34 cellular contexts compared by ENCODE assay signal in the genomic region with DNA sequence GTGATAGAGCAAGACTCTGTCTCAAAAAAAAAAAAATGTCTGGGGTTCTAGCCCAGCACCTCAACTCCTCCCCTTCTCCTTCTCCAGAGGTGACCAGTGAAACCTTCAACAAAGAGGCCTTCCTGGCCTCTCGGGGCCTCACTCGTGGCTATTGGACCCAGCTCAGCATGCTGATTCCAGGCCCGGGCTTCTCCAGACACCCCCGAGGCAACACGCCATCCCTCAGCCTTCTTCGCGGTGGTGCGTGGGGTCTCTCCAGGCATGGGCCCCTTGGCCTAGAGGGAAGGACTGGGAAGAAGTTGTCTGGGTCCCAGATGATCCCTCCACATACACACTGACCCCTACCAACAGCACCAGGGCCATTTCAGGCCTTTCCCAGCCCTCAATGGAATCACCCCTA. TPM values are rescaled to one million over a fixed set of nuclear protein-coding genes. Genes with fewer than 3 reads are reported as not detected.
"Had no signal": no experiment of that assay in that cellular context is flagged by ENCODE, and none has a peak within 500 bp of the region (broad histone marks: within the 10 kb centered on the region; RNA-seq: fewer than 3 reads in every experiment).

No MANE protein-coding gene starts in this region.

- H3K9me3 ChIP-seq: esophagus muscularis mucosa, gastrocnemius medialis, heart left ventricle had no signal

- DNase-seq: activated CD4-positive, alpha-beta memory T cell treated with anti-CD3 and anti-CD28 coated beads for 36 hours; activated CD4-positive, alpha-beta T cell treated with anti-CD3 and anti-CD28 coated beads for 36 hours; activated CD4-positive, alpha-beta T cell treated with anti-CD3 and anti-CD28 coated beads, Interleukin-2, amount 10 ng/mL, durations not matched to agents 24 days and 14 days; activated CD4-positive, CD25-positive, alpha-beta regulatory T cell; activated CD4-positive, CD25-positive, alpha-beta regulatory T cell treated with anti-CD3 and anti-CD28 coated beads, Interleukin-2, amount 50 U/mL, for 72 hours; activated CD8-positive, alpha-beta memory T cell treated with anti-CD3 and anti-CD28 coated beads, Interleukin-2, amount 10 ng/mL, durations not matched to agents 7 days and 5 days; activated CD8-positive, alpha-beta memory T cell treated with anti-CD3 and anti-CD28 coated beads, Interleukin-2, amount 50 U/mL, for 4 hours; activated CD8-positive, alpha-beta T cell treated with anti-CD3 and anti-CD28 coated beads, Interleukin-2, amount 10 ng/mL, durations not matched to agents 7 days and 5 days; activated gamma-delta T cell; activated naive CD4-positive, alpha-beta T cell; activated naive CD4-positive, alpha-beta T cell treated with anti-CD3 and anti-CD28 coated beads, Interleukin-2, amount 50 U/mL, for 16 hours; activated T-cell treated with anti-CD3 and anti-CD28 coated beads, Interleukin-2, amount 50 U/mL, for 24 hours; activated T-cell treated with anti-CD3 and anti-CD28 coated beads, Interleukin-2, amount 50 U/mL, for 72 hours; amniotic stem cell; anterior cingulate cortex; brain microvascular endothelial cell; effector CD4-positive, alpha-beta T cell; effector memory CD8-positive, alpha-beta T cell; erythroblast; foreskin keratinocyte; gastrocnemius medialis; glutamatergic neuron; heart left ventricle; T-helper 2 cell had no signal

- H3K27ac ChIP-seq: brain microvascular endothelial cell, coronary artery, esophagus muscularis mucosa, foreskin keratinocyte, gastrocnemius medialis, heart left ventricle had no signal

- ATAC-seq: activated CD4-positive, alpha-beta T cell treated with anti-CD3 and anti-CD28 coated beads for 36 hours; activated CD8-positive, alpha-beta memory T cell treated with anti-CD3 and anti-CD28 coated beads, Interleukin-2, amount 10 ng/mL, durations not matched to agents 7 days and 5 days; activated CD8-positive, alpha-beta T cell treated with anti-CD3 and anti-CD28 coated beads, Interleukin-2, amount 10 ng/mL, durations not matched to agents 7 days and 5 days; activated T-cell treated with anti-CD3 and anti-CD28 coated beads, Interleukin-2, amount 50 U/mL, for 72 hours; effector memory CD8-positive, alpha-beta T cell; foreskin keratinocyte; gastrocnemius medialis; heart left ventricle had no signal

- H3K9me3 Mint-ChIP-seq: activated CD4-positive, alpha-beta memory T cell treated with anti-CD3 and anti-CD28 coated beads for 36 hours; activated CD4-positive, alpha-beta T cell treated with anti-CD3 and anti-CD28 coated beads, Interleukin-2, amount 10 ng/mL, durations not matched to agents 24 days and 14 days; activated T-cell treated with anti-CD3 and anti-CD28 coated beads, Interleukin-2, amount 50 U/mL, for 24 hours; activated T-cell treated with anti-CD3 and anti-CD28 coated beads, Interleukin-2, amount 50 U/mL, for 72 hours; central memory CD8-positive, alpha-beta T cell; effector memory CD8-positive, alpha-beta T cell had no signal

- H3K4me3 Mint-ChIP-seq: activated CD4-positive, alpha-beta memory T cell treated with anti-CD3 and anti-CD28 coated beads for 36 hours; activated CD4-positive, alpha-beta T cell treated with anti-CD3 and anti-CD28 coated beads for 36 hours; activated CD4-positive, alpha-beta T cell treated with anti-CD3 and anti-CD28 coated beads, Interleukin-2, amount 10 ng/mL, durations not matched to agents 24 days and 14 days; activated CD8-positive, alpha-beta memory T cell treated with anti-CD3 and anti-CD28 coated beads, Interleukin-2, amount 10 ng/mL, durations not matched to agents 7 days and 5 days; activated CD8-positive, alpha-beta T cell treated with anti-CD3 and anti-CD28 coated beads, Interleukin-2, amount 10 ng/mL, durations not matched to agents 7 days and 5 days; activated naive CD8-positive, alpha-beta T cell; activated T-cell treated with anti-CD3 and anti-CD28 coated beads, Interleukin-2, amount 50 U/mL, for 24 hours; activated T-cell treated with anti-CD3 and anti-CD28 coated beads, Interleukin-2, amount 50 U/mL, for 72 hours; central memory CD8-positive, alpha-beta T cell; effector memory CD8-positive, alpha-beta T cell had no signal

- H3K27me3 Mint-ChIP-seq: activated naive CD8-positive, alpha-beta T cell had no signal

- H3K4me3 ChIP-seq: coronary artery, esophagus muscularis mucosa, gastrocnemius medialis, heart left ventricle had no signal

- H3K36me3 Mint-ChIP-seq: activated CD4-positive, alpha-beta memory T cell treated with anti-CD3 and anti-CD28 coated beads for 36 hours; activated CD8-positive, alpha-beta memory T cell treated with anti-CD3 and anti-CD28 coated beads, Interleukin-2, amount 10 ng/mL, durations not matched to agents 7 days and 5 days; activated naive CD8-positive, alpha-beta T cell had no signal

- H3K27ac Mint-ChIP-seq: activated CD4-positive, alpha-beta memory T cell treated with anti-CD3 and anti-CD28 coated beads for 36 hours; activated CD4-positive, alpha-beta T cell treated with anti-CD3 and anti-CD28 coated beads for 36 hours; activated CD4-positive, alpha-beta T cell treated with anti-CD3 and anti-CD28 coated beads, Interleukin-2, amount 10 ng/mL, durations not matched to agents 24 days and 14 days; activated CD8-positive, alpha-beta memory T cell treated with anti-CD3 and anti-CD28 coated beads, Interleukin-2, amount 10 ng/mL, durations not matched to agents 7 days and 5 days; activated CD8-positive, alpha-beta T cell treated with anti-CD3 and anti-CD28 coated beads, Interleukin-2, amount 10 ng/mL, durations not matched to agents 7 days and 5 days; activated naive CD8-positive, alpha-beta T cell; activated T-cell treated with anti-CD3 and anti-CD28 coated beads, Interleukin-2, amount 50 U/mL, for 24 hours; activated T-cell treated with anti-CD3 and anti-CD28 coated beads, Interleukin-2, amount 50 U/mL, for 72 hours; effector memory CD8-positive, alpha-beta T cell had no signal

- H3K36me3 ChIP-seq: brain microvascular endothelial cell, esophagus muscularis mucosa, gastrocnemius medialis, heart left ventricle had no signal

RNA-seq across cellular contexts. Expression of a gene that starts 3.6 kb away (rescaled TPM):
- total RNA-seq: activated CD4-positive, alpha-beta T cell treated with anti-CD3 and anti-CD28 coated beads, Interleukin-2, amount 10 ng/mL, durations not matched to agents 24 days and 14 days; activated CD8-positive, alpha-beta memory T cell treated with anti-CD3 and anti-CD28 coated beads for 36 hours; activated CD8-positive, alpha-beta T cell treated with anti-CD3 and anti-CD28 coated beads, Interleukin-2, amount 10 ng/mL, durations not matched to agents 7 days and 5 days; dermis blood vessel endothelial cell; gastrocnemius medialis had no signal

RNA-seq across cellular contexts. Expression of a gene that starts 28.5 kb away (rescaled TPM):
- total RNA-seq: activated CD4-positive, alpha-beta memory T cell treated with anti-CD3 and anti-CD28 coated beads for 36 hours; activated CD4-positive, alpha-beta T cell treated with anti-CD3 and anti-CD28 coated beads for 36 hours; activated CD4-positive, alpha-beta T cell treated with anti-CD3 and anti-CD28 coated beads, Interleukin-2, amount 10 ng/mL, durations not matched to agents 24 days and 14 days; activated CD8-positive, alpha-beta memory T cell treated with anti-CD3 and anti-CD28 coated beads for 36 hours; activated CD8-positive, alpha-beta memory T cell treated with anti-CD3 and anti-CD28 coated beads, Interleukin-2, amount 10 ng/mL, durations not matched to agents 7 days and 5 days; activated CD8-positive, alpha-beta T cell treated with anti-CD3 and anti-CD28 coated beads, Interleukin-2, amount 10 ng/mL, durations not matched to agents 7 days and 5 days; activated T-cell treated with anti-CD3 and anti-CD28 coated beads, Interleukin-2, amount 50 U/mL, for 72 hours; astrocyte; bronchial epithelial cell; cardiac septum; cerebellum; dermis blood vessel endothelial cell; esophagus muscularis mucosa; foreskin keratinocyte; heart left ventricle had no signal
